Comparison of ENCODE assay signal across 8 cellular contexts in the genomic region with DNA sequence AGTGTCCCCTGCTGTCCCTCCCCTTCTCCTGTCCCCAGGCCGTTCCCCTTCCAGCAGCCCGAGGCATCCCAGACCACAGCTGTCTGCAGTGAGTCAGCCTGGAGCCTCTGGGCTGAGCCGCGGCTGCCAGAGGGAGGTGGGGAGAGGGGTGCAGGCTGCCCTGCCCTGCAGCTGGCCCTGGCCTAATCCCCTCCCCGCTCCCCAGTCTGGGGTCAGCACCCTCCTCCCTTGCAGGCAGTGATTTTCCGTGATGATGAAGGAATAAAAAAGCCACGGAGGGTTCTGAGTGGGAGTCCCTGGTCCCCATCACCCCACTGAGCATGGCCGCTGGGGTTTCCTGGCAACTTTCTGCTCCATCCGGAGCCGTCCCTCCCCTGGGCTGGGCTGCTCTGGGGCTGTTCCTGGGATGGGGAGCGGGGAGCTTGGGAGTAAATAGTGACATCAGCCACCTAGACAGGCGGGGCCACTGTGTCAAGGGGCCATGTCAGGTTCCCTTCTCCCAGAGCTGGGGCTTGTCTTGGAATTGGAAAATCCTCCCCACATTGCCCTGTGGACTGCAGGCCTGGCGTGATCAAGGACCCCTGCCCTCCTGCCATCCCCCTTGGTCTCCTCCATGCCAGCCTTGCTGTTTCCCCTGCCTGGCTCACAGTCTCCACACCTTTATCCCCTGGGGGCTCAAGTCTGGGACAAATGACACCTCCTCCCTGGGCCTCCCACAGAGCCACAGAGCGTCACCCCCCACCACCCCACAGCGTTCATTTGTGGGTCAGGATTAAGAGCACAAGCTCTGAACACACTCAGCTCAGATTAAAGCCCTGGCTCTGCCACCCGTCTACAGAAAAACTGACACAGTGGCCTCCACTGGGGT.
DNase-seq lines count a peak whose midpoint lies in the region; ATAC-seq and TF ChIP-seq lines count a peak whose summit lies in the region.

No MANE protein-coding gene starts in this region.

- peak overlapping the region; percentile 42 for H3K27ac ChIP-seq in parathyroid adenoma

- no peak overlapping the region for H3K9ac ChIP-seq in parathyroid adenoma

- ATAC-seq in HG02973 (IDR thresholded peaks at IDR 0.05; ENCODE audit: unreplicated experiment), result no peak
- no peak for ATAC-seq in HG03520 (IDR thresholded peaks at IDR 0.05; ENCODE audit: unreplicated experiment)

- peaks cover 20% of the 10 kb centered on the region for H3K4me1 ChIP-seq in parathyroid adenoma

- H3K4me2 ChIP-seq in parathyroid adenoma (ENCODE audit: low read length), result no peak overlapping the region

- no peaks in the 10 kb centered on the region for H3K36me3 ChIP-seq in parathyroid adenoma (ENCODE audit: control insufficient read depth, insufficient read depth, low read length)

- H3K9me3 ChIP-seq in parathyroid adenoma (ENCODE audit: control insufficient read depth, low read length), result no peaks in the 10 kb centered on the region

- H3K27me3 ChIP-seq in parathyroid adenoma (ENCODE audit: control insufficient read depth, insufficient read depth, low read length), result no peaks in the 10 kb centered on the region

- no peaks in the 10 kb centered on the region for H3K79me2 ChIP-seq in parathyroid adenoma

- no peak for TF ChIP-seq CTCF in parathyroid adenoma (IDR thresholded peaks at IDR 0.05)

- DNase-seq in SIG-M5 treated with dmso at 0.1 percent for 504 hours (lab: John Stamatoyannopoulos, UW; ENCODE audit: unreplicated experiment), result peak; percentile 37
- DNase-seq in SIG-M5 (lab: John Stamatoyannopoulos, UW), result no peak
- peak; percentile 39 for DNase-seq in UCSD-AML1 (lab: John Stamatoyannopoulos, UW; ENCODE audit: unreplicated experiment)
- DNase-seq in globus pallidus (ENCODE audit: low spot score), result peak; percentile 60
- DNase-seq in T-helper 2 cell, result no peak

- no peak overlapping the region for H3K4me3 ChIP-seq in parathyroid adenoma (ENCODE audit: low read depth, low read length)

- H2AFZ ChIP-seq in parathyroid adenoma, result peak overlapping the region; percentile 11

Comparison
In these comparisons a context has a peak if more than half of its experiments do, and no peak if none do; other contexts are left out.
1. DNase-seq: peak in SIG-M5 treated with dmso at 0.1 percent for 504 hours (single experiment), UCSD-AML1 (single experiment) and globus pallidus (single experiment); none in SIG-M5 (single experiment) and T-helper 2 cell (0 of 5).